Comparison of ENCODE assay signal across 8 cellular contexts in the genomic region with DNA sequence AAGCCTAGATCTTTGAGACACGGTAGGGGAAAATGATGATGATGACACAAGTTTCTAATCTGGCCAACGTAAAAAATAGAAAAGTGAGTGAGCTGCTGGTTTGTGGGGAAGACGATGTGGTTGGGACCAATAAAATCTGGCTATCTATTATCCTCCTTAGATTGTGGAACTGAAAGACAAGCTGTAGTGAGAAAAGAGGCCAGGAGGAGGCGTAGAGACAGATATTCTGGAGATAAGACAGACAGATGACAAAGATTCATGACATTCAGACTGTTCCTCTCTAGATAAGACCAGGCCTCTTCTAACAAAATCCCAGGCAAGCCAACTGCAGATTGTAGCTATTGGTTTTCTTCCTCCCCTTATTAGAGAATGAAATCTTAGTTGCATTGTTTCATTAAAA.
DNase-seq lines count a peak whose midpoint lies in the region; ATAC-seq and TF ChIP-seq lines count a peak whose summit lies in the region.

No MANE protein-coding gene starts in this region.

- in situ Hi-C loops in GM13977 (cut with MboI; ENCODE audit: low pct_unique_long_range_greater_than_20kb, low sequenced_read_pairs, unreplicated experiment) = no loop called here

- H3K36me3 ChIP-seq in SK-N-SH (replicated peaks in 1 of 2; ENCODE audit: control insufficient read depth in 1 of 2, insufficient read depth in 2 of 2, low read length in 1 of 2) = no peaks in the 10 kb centered on the region
- no peaks in the 10 kb centered on the region for H3K36me3 ChIP-seq in right lobe of liver
- no peaks in the 10 kb centered on the region for H3K36me3 ChIP-seq in testis (ENCODE audit: low read depth, missing control alignments)

- H3K27ac ChIP-seq in SK-N-SH (ENCODE audit: low read depth in 2 of 2, low read length in 1 of 2) = no peak overlapping the region
- H3K27ac ChIP-seq in right lobe of liver = no peak overlapping the region
- no peak overlapping the region for H3K27ac ChIP-seq in testis

- H3K36me3 Mint-ChIP-seq in activated naive CD8-positive, alpha-beta T cell treated with anti-CD3 and anti-CD28 coated beads for 36 hours = no peaks in the 10 kb centered on the region

- H3K4me1 ChIP-seq in SK-N-SH (ENCODE audit: control insufficient read depth in 1 of 2, insufficient read depth in 2 of 2, low read depth in 1 of 2, low read length in 1 of 2) (peaks cover 0 to 2% of the 10 kb centered on the region in 2 experiments; a peak in 2 of 4 replicates), right lobe of liver (no peaks in the 10 kb centered on the region), testis (no peaks in the 10 kb centered on the region)

- H3K9me3 Mint-ChIP-seq in activated naive CD8-positive, alpha-beta T cell treated with anti-CD3 and anti-CD28 coated beads for 36 hours = no peaks in the 10 kb centered on the region

- H4K20me1 ChIP-seq in SK-N-SH (ENCODE audit: insufficient read depth) = no peaks in the 10 kb centered on the region

- 61% methylated on average over 4 of the region's 4 CpGs for WGBS in SK-N-SH (ENCODE audit: low lambda C conversion rate)
- 39% methylated on average over 4 of the region's 4 CpGs for WGBS in right lobe of liver (ENCODE audit: insufficient coverage, low coverage, low lambda C conversion rate, missing lambda C conversion rate)
- WGBS in testis, 2 donors = 54 to 58% methylated on average over 4 of the region's 4 CpGs

- no peak overlapping the region for H3K4me3 ChIP-seq in SK-N-SH (ENCODE audit: low read depth in 2 of 2, low read length in 1 of 2)
- no peak overlapping the region for H3K4me3 ChIP-seq in right lobe of liver
- no peak overlapping the region for H3K4me3 ChIP-seq in testis

- 0 out of 2 replicates have a peak, but pooled peaks have one; percentile 19 for TF ChIP-seq RAD21 in SK-N-SH (IDR thresholded peaks at IDR 0.05; ENCODE audit: low read length)

- DNase-seq in GM13977 (ENCODE audit: low spot score) = no peak
- DNase-seq in SK-N-SH = no peak
- DNase-seq in right lobe of liver = no peak
- DNase-seq in effector CD4-positive, alpha-beta T cell = no peak
- no peak for DNase-seq in NCI-H446 (lab: John Stamatoyannopoulos, UW)
- no peak for DNase-seq in activated naive CD8-positive, alpha-beta T cell treated with anti-CD3 and anti-CD28 coated beads for 36 hours
- no peak for DNase-seq in testis

- no peaks in the 10 kb centered on the region for H3K27me3 Mint-ChIP-seq in activated naive CD8-positive, alpha-beta T cell treated with anti-CD3 and anti-CD28 coated beads for 36 hours

- H3K4me2 ChIP-seq in SK-N-SH = no peak overlapping the region

- no peaks in the 10 kb centered on the region for H3K9me2 ChIP-seq in SK-N-SH

- no peak overlapping the region for H3K9ac ChIP-seq in SK-N-SH

- TF ChIP-seq CTCF in GM13977 (IDR thresholded peaks at IDR 0.05; ENCODE audit: extremely low read depth, insufficient read depth, missing control alignments) = peak; percentile 47
- TF ChIP-seq CTCF in SK-N-SH (IDR thresholded peaks at IDR 0.05) = peak; percentile 36
- peak in 3 of 4 donors; percentile 17 to 20 (median 18) for TF ChIP-seq CTCF in right lobe of liver (IDR thresholded peaks at IDR 0.05)
- TF ChIP-seq CTCF in testis (IDR thresholded peaks at IDR 0.05) = no peak

- peak; percentile 75 for ATAC-seq in HG03039 (IDR thresholded peaks at IDR 0.05; ENCODE audit: unreplicated experiment)
- peak in 2 of 4 donors; percentile 33 to 45 for ATAC-seq in right lobe of liver

- POLR2A ChIA-PET in SK-N-SH (lab: Yijun Ruan, JAX) = no interaction called here

- H3F3A ChIP-seq in SK-N-SH (replicated peaks; ENCODE audit: insufficient read depth) = no peaks in the 10 kb centered on the region

- TF ChIP-seq POLR2A in right lobe of liver (IDR thresholded peaks at IDR 0.05) = no peak
- TF ChIP-seq POLR2A in testis (IDR thresholded peaks at IDR 0.05) = no peak

- H3K27me3 ChIP-seq in SK-N-SH (ENCODE audit: insufficient read depth) = no peaks in the 10 kb centered on the region
- H3K27me3 ChIP-seq in right lobe of liver = no peaks in the 10 kb centered on the region
- H3K27me3 ChIP-seq in testis = no peaks in the 10 kb centered on the region

- H3K9me3 ChIP-seq in SK-N-SH = no peaks in the 10 kb centered on the region
- H3K9me3 ChIP-seq in right lobe of liver = no peaks in the 10 kb centered on the region
- H3K9me3 ChIP-seq in testis = no peaks in the 10 kb centered on the region

- no peak overlapping the region for H2AFZ ChIP-seq in SK-N-SH (ENCODE audit: low read depth)

- no peaks in the 10 kb centered on the region for H3K79me2 ChIP-seq in SK-N-SH (ENCODE audit: insufficient read depth)

- no peak overlapping the region for H3K27ac Mint-ChIP-seq in activated naive CD8-positive, alpha-beta T cell treated with anti-CD3 and anti-CD28 coated beads for 36 hours

- H3K4me3 Mint-ChIP-seq in activated naive CD8-positive, alpha-beta T cell treated with anti-CD3 and anti-CD28 coated beads for 36 hours = no peak overlapping the region

- TF ChIP-seq EP300 in SK-N-SH (IDR thresholded peaks at IDR 0.05; ENCODE audit: borderline replicate concordance in 1 of 2, low read depth in 1 of 2, low read length in 1 of 2) = no peak

- intact Hi-C loops in right lobe of liver (cut with DNase I) (no loop called here), testis (cut with DNase I; ENCODE audit: low total_unique reads) (no loop called here)

- CTCF ChIA-PET in SK-N-SH (lab: Yijun Ruan, JAX) = no interaction called here

- no peaks in the 10 kb centered on the region for H3K4me1 Mint-ChIP-seq in activated naive CD8-positive, alpha-beta T cell treated with anti-CD3 and anti-CD28 coated beads for 36 hours

TF ChIP-seq in SK-N-SH, 30 proteins besides CTCF, POLR2A, EP300 and RAD21:
- TF ChIP-seq RFX5 (IDR thresholded peaks at IDR 0.05; ENCODE audit: low read length) (no peak), FOXJ3 (CRISPR knock-in tag; IDR thresholded peaks at IDR 0.05) (no peak), NRF1 (IDR thresholded peaks at IDR 0.05; ENCODE audit: low read depth, low read length) (no peak), MEF2A (IDR thresholded peaks at IDR 0.05; ENCODE audit: borderline replicate concordance, low read depth) (no peak), SIN3A (IDR thresholded peaks at IDR 0.05; ENCODE audit: borderline replicate concordance, low read depth, low read length) (no peak)
- TF ChIP-seq, protein P1, sequence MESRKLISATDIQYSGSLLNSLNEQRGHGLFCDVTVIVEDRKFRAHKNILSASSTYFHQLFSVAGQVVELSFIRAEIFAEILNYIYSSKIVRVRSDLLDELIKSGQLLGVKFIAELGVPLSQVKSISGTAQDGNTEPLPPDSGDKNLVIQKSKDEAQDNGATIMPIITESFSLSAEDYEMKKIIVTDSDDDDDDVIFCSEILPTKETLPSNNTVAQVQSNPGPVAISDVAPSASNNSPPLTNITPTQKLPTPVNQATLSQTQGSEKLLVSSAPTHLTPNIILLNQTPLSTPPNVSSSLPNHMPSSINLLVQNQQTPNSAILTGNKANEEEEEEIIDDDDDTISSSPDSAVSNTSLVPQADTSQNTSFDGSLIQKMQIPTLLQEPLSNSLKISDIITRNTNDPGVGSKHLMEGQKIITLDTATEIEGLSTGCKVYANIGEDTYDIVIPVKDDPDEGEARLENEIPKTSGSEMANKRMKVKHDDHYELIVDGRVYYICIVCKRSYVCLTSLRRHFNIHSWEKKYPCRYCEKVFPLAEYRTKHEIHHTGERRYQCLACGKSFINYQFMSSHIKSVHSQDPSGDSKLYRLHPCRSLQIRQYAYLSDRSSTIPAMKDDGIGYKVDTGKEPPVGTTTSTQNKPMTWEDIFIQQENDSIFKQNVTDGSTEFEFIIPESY (IDR thresholded peaks at IDR 0.05; ENCODE audit: borderline replicate concordance, low read depth) = no peak
- TF ChIP-seq, protein P2, sequence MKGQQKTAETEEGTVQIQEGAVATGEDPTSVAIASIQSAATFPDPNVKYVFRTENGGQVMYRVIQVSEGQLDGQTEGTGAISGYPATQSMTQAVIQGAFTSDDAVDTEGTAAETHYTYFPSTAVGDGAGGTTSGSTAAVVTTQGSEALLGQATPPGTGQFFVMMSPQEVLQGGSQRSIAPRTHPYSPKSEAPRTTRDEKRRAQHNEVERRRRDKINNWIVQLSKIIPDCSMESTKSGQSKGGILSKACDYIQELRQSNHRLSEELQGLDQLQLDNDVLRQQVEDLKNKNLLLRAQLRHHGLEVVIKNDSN (IDR thresholded peaks at IDR 0.05; ENCODE audit: borderline replicate concordance, low read depth) = no peak
- TF ChIP-seq, protein P3, sequence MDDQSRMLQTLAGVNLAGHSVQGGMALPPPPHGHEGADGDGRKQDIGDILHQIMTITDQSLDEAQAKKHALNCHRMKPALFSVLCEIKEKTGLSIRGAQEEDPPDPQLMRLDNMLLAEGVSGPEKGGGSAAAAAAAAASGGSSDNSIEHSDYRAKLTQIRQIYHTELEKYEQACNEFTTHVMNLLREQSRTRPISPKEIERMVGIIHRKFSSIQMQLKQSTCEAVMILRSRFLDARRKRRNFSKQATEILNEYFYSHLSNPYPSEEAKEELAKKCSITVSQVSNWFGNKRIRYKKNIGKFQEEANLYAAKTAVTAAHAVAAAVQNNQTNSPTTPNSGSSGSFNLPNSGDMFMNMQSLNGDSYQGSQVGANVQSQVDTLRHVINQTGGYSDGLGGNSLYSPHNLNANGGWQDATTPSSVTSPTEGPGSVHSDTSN (IDR thresholded peaks at IDR 0.05) = 0 out of 2 replicates have a peak, but pooled peaks have one; percentile 22
TF ChIP-seq in SK-N-SH: peak in this region for 1.

Comparison
In these comparisons a context has a peak if more than half of its experiments do, and no peak if none do; other contexts are left out.
1. CTCF ChIP-seq: peak in GM13977 (single experiment), SK-N-SH (single experiment) and right lobe of liver (3 of 4); none in testis (0 of 3).